In genomic region chr3:51975857-51976549, GRCh38 we compare ENCODE assay signal across 8 cellular contexts. TPM values are rescaled to one million over a fixed set of nuclear protein-coding genes. Genes with fewer than 3 reads are reported as not detected.
DNase-seq lines count a peak whose midpoint lies in the region; ATAC-seq and TF ChIP-seq lines count a peak whose summit lies in the region.

No MANE protein-coding gene starts in this region.

- H3K4me1 Mint-ChIP-seq in CD4-positive, CD25-positive, alpha-beta regulatory T cell, result peaks cover 14 to 48% (median 26%) of the 10 kb centered on the region in 4 donors
- peaks cover 33% of the 10 kb centered on the region for H3K4me1 Mint-ChIP-seq in activated CD8-positive, alpha-beta T cell treated with anti-CD3 and anti-CD28 coated beads for 36 hours (ENCODE audit: low read depth)
- H3K4me1 Mint-ChIP-seq in nephron, result peaks cover 29% of the 10 kb centered on the region

- H2BK15ac ChIP-seq in IMR-90 (ENCODE audit: low read depth, low read length), result no peak overlapping the region

- H4K5ac ChIP-seq in IMR-90 (ENCODE audit: low read depth, low read length), result no peak overlapping the region

- H3K4me3 Mint-ChIP-seq in CD4-positive, CD25-positive, alpha-beta regulatory T cell, result peak overlapping the region; percentile 59 to 97 (median 90)
- peak overlapping the region; percentile 77 for H3K4me3 Mint-ChIP-seq in activated CD8-positive, alpha-beta T cell treated with anti-CD3 and anti-CD28 coated beads for 36 hours
- peak overlapping the region; percentile 83 to 88 (median 88) for H3K4me3 Mint-ChIP-seq in nephron

- H3K27me3 Mint-ChIP-seq in CD4-positive, CD25-positive, alpha-beta regulatory T cell, result peaks cover 6% of the 10 kb centered on the region
- H3K27me3 Mint-ChIP-seq in activated CD8-positive, alpha-beta T cell treated with anti-CD3 and anti-CD28 coated beads for 36 hours, result no peaks in the 10 kb centered on the region
- H3K27me3 Mint-ChIP-seq in nephron (ENCODE audit: low read depth), result no peaks in the 10 kb centered on the region

- H3K9me3 Mint-ChIP-seq in CD4-positive, CD25-positive, alpha-beta regulatory T cell, result no peaks in the 10 kb centered on the region
- H3K9me3 Mint-ChIP-seq in activated CD8-positive, alpha-beta T cell treated with anti-CD3 and anti-CD28 coated beads for 36 hours, result no peaks in the 10 kb centered on the region
- H3K9me3 Mint-ChIP-seq in nephron, result no peaks in the 10 kb centered on the region

- H3K4me3 ChIP-seq in CD4-positive, CD25-positive, alpha-beta regulatory T cell (ENCODE audit: low read depth, low read length), result peak overlapping the region; percentile 84
- H3K4me3 ChIP-seq in IMR-90 (ENCODE audit: insufficient read depth, low read depth, low read length), result no peak overlapping the region
- H3K4me3 ChIP-seq in foreskin fibroblast (ENCODE audit: low read depth in 1 of 2, low read length in 2 of 2), result peak overlapping the region; percentile 78 to 94

- in situ Hi-C loops in IMR-90 (cut with MboI; ENCODE audit: low sequenced_read_pairs), result no loop called here

- no TSS peak for BruUV-seq in IMR-90 (replicated peaks; lab: Mats Ljungman, UMichigan)

- H4K20me1 ChIP-seq in IMR-90 (ENCODE audit: insufficient read depth, low read length), result peaks cover 4% of the 10 kb centered on the region; the same call in 1 of the 2 replicates

- peak overlapping the region; percentile 97 for H2AFZ ChIP-seq in IMR-90 (replicated peaks; ENCODE audit: low read length, poor library complexity)

- TF ChIP-seq RAD21 in IMR-90 (IDR thresholded peaks at IDR 0.05; ENCODE audit: low read length), result no peak

- WGBS in IMR-90 (ENCODE audit: extremely low coverage in 2 of 2, insufficient read length in 1 of 2), 2 experiments, result 36% methylated on average over 20 of the region's 45 CpGs; no CpG with 5 or more reads in 1 of the 2 experiments

- no peaks in the 10 kb centered on the region for H3K27me3 ChIP-seq in CD4-positive, CD25-positive, alpha-beta regulatory T cell (ENCODE audit: control insufficient read depth, insufficient read depth, low read length)
- H3K27me3 ChIP-seq in IMR-90 (ENCODE audit: control insufficient read depth, insufficient read depth, low read length), result no peaks in the 10 kb centered on the region

- no peak overlapping the region for H3K9ac ChIP-seq in IMR-90 (ENCODE audit: low read depth, low read length)

- no peak overlapping the region for H3K14ac ChIP-seq in IMR-90 (replicated peaks; ENCODE audit: low read depth, low read length)

- POLR2A ChIA-PET in IMR-90 (lab: Charles Lee; ENCODE audit: unreplicated experiment), result no interaction called here
- POLR2A ChIA-PET in activated CD8-positive, alpha-beta T cell treated with anti-CD3 and anti-CD28 coated beads for 36 hours (lab: Charles Lee), result interaction anchor here (1.4 to 14.5 kb wide), 4 partner anchors 8 to 80 kb away, joined by 3 to 267 read pairs (median 23); partner anchors contain the start of genes ACY1, DUSP7 and RPL29

- H3K18ac ChIP-seq in IMR-90 (ENCODE audit: low read depth, low read length), result no peak overlapping the region

- H2BK20ac ChIP-seq in IMR-90 (ENCODE audit: low read depth, low read length), result no peak overlapping the region

- no peak overlapping the region for H2AK5ac ChIP-seq in IMR-90 (ENCODE audit: low read depth, low read length)

- H3K4me1 ChIP-seq in CD4-positive, CD25-positive, alpha-beta regulatory T cell (ENCODE audit: control insufficient read depth, insufficient read depth, low read length, poor library complexity, severe bottlenecking), result peaks cover 42% of the 10 kb centered on the region
- peaks cover 13% of the 10 kb centered on the region for H3K4me1 ChIP-seq in IMR-90 (ENCODE audit: control insufficient read depth, insufficient read depth, low read length)

- peak overlapping the region; percentile 86 for H3K4me2 ChIP-seq in IMR-90 (ENCODE audit: low read depth, low read length)

- no peak for ATAC-seq in CD4-positive, CD25-positive, alpha-beta regulatory T cell (ENCODE audit: low read depth in 2 of 2)
- ATAC-seq in IMR-90 (ENCODE audit: low read depth) (0 out of 2 replicates have a peak, but pooled peaks have one; percentile 6), HG02642 (IDR thresholded peaks at IDR 0.05; ENCODE audit: poor library complexity, unreplicated experiment) (no peak), HG03135 (IDR thresholded peaks at IDR 0.05; ENCODE audit: unreplicated experiment) (no peak)
- no peak for ATAC-seq in activated CD8-positive, alpha-beta T cell treated with anti-CD3 and anti-CD28 coated beads for 36 hours

- no peak overlapping the region; the same call in 1 of the 2 replicates for H3K23ac ChIP-seq in IMR-90 (ENCODE audit: low read depth, low read length)

- peak overlapping the region; percentile 88 to 95 (median 92) for H3K27ac Mint-ChIP-seq in CD4-positive, CD25-positive, alpha-beta regulatory T cell
- peak overlapping the region; percentile 76 for H3K27ac Mint-ChIP-seq in activated CD8-positive, alpha-beta T cell treated with anti-CD3 and anti-CD28 coated beads for 36 hours
- peak overlapping the region; percentile 59 to 80 (median 78) for H3K27ac Mint-ChIP-seq in nephron

- peaks cover 10 to 38% of the 10 kb centered on the region in 2 experiments; a peak in 3 of 4 replicates for H3K79me1 ChIP-seq in IMR-90 (ENCODE audit: low read depth in 1 of 2, low read length in 2 of 2)

- dilution Hi-C loops in IMR-90 (cut with HindIII; ENCODE audit: low sequenced_read_pairs, unreplicated experiment), result no loop called here

- no peak overlapping the region; a peak in 1 of 4 replicates for H4K8ac ChIP-seq in IMR-90 (ENCODE audit: low read depth in 2 of 2, low read length in 2 of 2)

- no peak for TF ChIP-seq POLR2A in IMR-90 (IDR thresholded peaks at IDR 0.05; ENCODE audit: low read depth, low read length)

- no peaks in the 10 kb centered on the region for H3K9me3 ChIP-seq in CD4-positive, CD25-positive, alpha-beta regulatory T cell (ENCODE audit: control insufficient read depth in 2 of 2, low read length in 2 of 2)
- H3K9me3 ChIP-seq in IMR-90 (ENCODE audit: control insufficient read depth, insufficient read depth, low read length), result no peaks in the 10 kb centered on the region

- H3K4ac ChIP-seq in IMR-90 (ENCODE audit: low read depth, low read length), result no peak overlapping the region

- H3K9me1 ChIP-seq in IMR-90 (ENCODE audit: insufficient read depth, low read length), result peaks cover 12% of the 10 kb centered on the region

- H3K27ac ChIP-seq in CD4-positive, CD25-positive, alpha-beta regulatory T cell (ENCODE audit: insufficient read depth, low read length, poor library complexity, severe bottlenecking), result peak overlapping the region; percentile 75
- no peak overlapping the region for H3K27ac ChIP-seq in IMR-90 (ENCODE audit: insufficient read depth, low read length)

- H2AK9ac ChIP-seq in IMR-90 (replicated peaks; ENCODE audit: low read depth, low read length, poor library complexity), result peak overlapping the region; percentile 23

- intact Hi-C loops in IMR-90 (cut with micrococcal nuclease), result no loop called here
- intact Hi-C loops in activated CD8-positive, alpha-beta T cell treated with anti-CD3 and anti-CD28 coated beads for 36 hours (cut with micrococcal nuclease), result no loop called here

- CTCF ChIA-PET in IMR-90 (lab: Yijun Ruan, JAX), result no interaction called here
- CTCF ChIA-PET in activated CD8-positive, alpha-beta T cell treated with anti-CD3 and anti-CD28 coated beads for 36 hours (lab: Charles Lee), result interaction anchor here (0.7 to 2.0 kb wide), 2 partner anchors 35 to 80 kb away, joined by 3 to 5 read pairs; partner anchors contain the start of genes DUSP7 and RRP9

- H3K56ac ChIP-seq in IMR-90 (ENCODE audit: extremely low read depth, insufficient read depth, low read length), result no peak overlapping the region

- no peaks in the 10 kb centered on the region for H3K36me3 Mint-ChIP-seq in CD4-positive, CD25-positive, alpha-beta regulatory T cell
- peaks cover 9% of the 10 kb centered on the region for H3K36me3 Mint-ChIP-seq in activated CD8-positive, alpha-beta T cell treated with anti-CD3 and anti-CD28 coated beads for 36 hours (ENCODE audit: low read depth)
- no peaks in the 10 kb centered on the region for H3K36me3 Mint-ChIP-seq in nephron (ENCODE audit: low read depth)

- peak in 1 of 3 donors; percentile 41 for DNase-seq in CD4-positive, CD25-positive, alpha-beta regulatory T cell
- peak; percentile 64 for DNase-seq in IMR-90
- peak; percentile 56 for DNase-seq in activated CD8-positive, alpha-beta T cell treated with anti-CD3 and anti-CD28 coated beads for 36 hours
- peak; percentile 64 to 88 for DNase-seq in foreskin fibroblast
- DNase-seq in amniotic stem cell (lab: John Stamatoyannopoulos, UW), result no peak

- no peaks in the 10 kb centered on the region for H3K36me3 ChIP-seq in CD4-positive, CD25-positive, alpha-beta regulatory T cell (ENCODE audit: control insufficient read depth, insufficient read depth, low read length)
- no peaks in the 10 kb centered on the region for H3K36me3 ChIP-seq in IMR-90 (ENCODE audit: control insufficient read depth, insufficient read depth, low read length)

- H2BK5ac ChIP-seq in IMR-90 (ENCODE audit: low read depth, low read length, poor library complexity, severe bottlenecking), result no peak overlapping the region

- no peak overlapping the region for H4K91ac ChIP-seq in IMR-90 (ENCODE audit: insufficient read depth, low read depth, low read length)

- H2BK120ac ChIP-seq in IMR-90 (ENCODE audit: low read depth, low read length), result no peak overlapping the region

- TF ChIP-seq CTCF in IMR-90 (conservative IDR thresholded peaks at IDR 0.05; ENCODE audit: low read depth, low read length) (peak; percentile 19; the same call in 1 of the 2 replicates), foreskin fibroblast (IDR thresholded peaks at IDR 0.05; ENCODE audit: low read depth, low read length) (no peak), nephron (IDR thresholded peaks at IDR 0.05; ENCODE audit: unreplicated experiment in 3 of 3) (peak in 1 of 3 experiments; percentile 10)
- TF ChIP-seq CTCF in activated CD8-positive, alpha-beta T cell treated with anti-CD3 and anti-CD28 coated beads for 36 hours (IDR thresholded peaks at IDR 0.05), result no peak

RNA-seq across cellular contexts. Expression of gene ABHD14A, which starts 1.1 kb away (rescaled TPM):
- total RNA-seq in CD4-positive, CD25-positive, alpha-beta regulatory T cell, result 12.7 TPM
- polyA plus RNA-seq in CD4-positive, CD25-positive, alpha-beta regulatory T cell, result 100 to 1,000 TPM in 2 of 4 donors, 10 to 100 TPM in 2; 91.0 to 137 (median 105) TPM
- total RNA-seq in IMR-90 (2012; rRNA removed), result 3.1 and 3.4 TPM in 2 replicates
- polyA plus RNA-seq in IMR-90 (2012; rRNA removed), result 10.0 and 12.2 TPM in 2 replicates
- polyA plus RNA-seq in IMR-90 (2012; cell fraction: cytosol; rRNA removed), result 12.0 and 24.8 TPM in 2 replicates
- 3.6 and 5.7 TPM in 2 replicates for polyA plus RNA-seq in IMR-90 (2012; cell fraction: nucleus; rRNA removed; ENCODE audit: low replicate concordance)
- 1 to 10 TPM; 8.9 to 9.5 TPM for total RNA-seq in activated CD8-positive, alpha-beta T cell treated with anti-CD3 and anti-CD28 coated beads for 36 hours

RNA-seq across cellular contexts. Expression of gene ABHD14B, which starts 2.2 kb away (rescaled TPM):
- total RNA-seq in CD4-positive, CD25-positive, alpha-beta regulatory T cell, result 45.1 TPM
- polyA plus RNA-seq in CD4-positive, CD25-positive, alpha-beta regulatory T cell, result 10 to 100 TPM; 60.3 to 86.1 (median 78.8) TPM
- 6.4 and 7.2 TPM in 2 replicates for total RNA-seq in IMR-90 (2012; rRNA removed)
- 28.3 and 30.4 TPM in 2 replicates for polyA plus RNA-seq in IMR-90 (2012; rRNA removed)
- polyA plus RNA-seq in IMR-90 (2012; cell fraction: cytosol; rRNA removed), result 17.0 and 38.2 TPM in 2 replicates
- polyA plus RNA-seq in IMR-90 (2012; cell fraction: nucleus; rRNA removed; ENCODE audit: low replicate concordance), result 29.9 and 36.0 TPM in 2 replicates
- total RNA-seq in activated CD8-positive, alpha-beta T cell treated with anti-CD3 and anti-CD28 coated beads for 36 hours, result 10 to 100 TPM; 70.7 to 73.6 TPM

RNA-seq across cellular contexts. Expression of gene ACY1, which starts 7.3 kb away (rescaled TPM):
- total RNA-seq in CD4-positive, CD25-positive, alpha-beta regulatory T cell, result 6.7 TPM
- polyA plus RNA-seq in CD4-positive, CD25-positive, alpha-beta regulatory T cell, result 10 to 100 TPM in 3 of 4 donors, 1 to 10 TPM in 1; 6.4 to 14.7 (median 11.3) TPM
- 21.1 and 22.0 TPM in 2 replicates for total RNA-seq in IMR-90 (2012; rRNA removed)
- polyA plus RNA-seq in IMR-90 (2012; rRNA removed), result 44.8 and 47.1 TPM in 2 replicates
- 44.3 and 84.7 TPM in 2 replicates for polyA plus RNA-seq in IMR-90 (2012; cell fraction: cytosol; rRNA removed)
- polyA plus RNA-seq in IMR-90 (2012; cell fraction: nucleus; rRNA removed; ENCODE audit: low replicate concordance), result 49.3 and 84.6 TPM in 2 replicates
- total RNA-seq in activated CD8-positive, alpha-beta T cell treated with anti-CD3 and anti-CD28 coated beads for 36 hours, result 10 to 100 TPM; 61.8 to 64.5 TPM

RNA-seq across cellular contexts. Expression of gene PCBP4, which starts 8.7 kb away (rescaled TPM):
- 24.6 TPM for total RNA-seq in CD4-positive, CD25-positive, alpha-beta regulatory T cell
- polyA plus RNA-seq in CD4-positive, CD25-positive, alpha-beta regulatory T cell, result 10 to 100 TPM in 3 of 4 donors, 1 to 10 TPM in 1; 9.6 to 19.4 (median 12.9) TPM
- 70.8 and 71.1 TPM in 2 replicates for total RNA-seq in IMR-90 (2012; rRNA removed)
- polyA plus RNA-seq in IMR-90 (2012; rRNA removed), result 110 and 122 TPM in 2 replicates
- polyA plus RNA-seq in IMR-90 (2012; cell fraction: cytosol; rRNA removed), result 83.1 and 134 TPM in 2 replicates
- polyA plus RNA-seq in IMR-90 (2012; cell fraction: nucleus; rRNA removed; ENCODE audit: low replicate concordance), result 274 and 587 TPM in 2 replicates
- total RNA-seq in activated CD8-positive, alpha-beta T cell treated with anti-CD3 and anti-CD28 coated beads for 36 hours, result 1 to 10 TPM; 8.4 to 9.6 TPM

RNA-seq across cellular contexts. Expression of gene RPL29, which starts 19.7 kb away (rescaled TPM):
- total RNA-seq in CD4-positive, CD25-positive, alpha-beta regulatory T cell, result 1,128 TPM
- 1,000 to 10,000 TPM; 1,236 to 1,661 (median 1,413) TPM for polyA plus RNA-seq in CD4-positive, CD25-positive, alpha-beta regulatory T cell
- 1,798 and 2,081 TPM in 2 replicates for total RNA-seq in IMR-90 (2012; rRNA removed)
- polyA plus RNA-seq in IMR-90 (2012; rRNA removed), result 2,126 and 2,187 TPM in 2 replicates
- polyA plus RNA-seq in IMR-90 (2012; cell fraction: cytosol; rRNA removed), result 1,284 and 2,643 TPM in 2 replicates
- polyA plus RNA-seq in IMR-90 (2012; cell fraction: nucleus; rRNA removed; ENCODE audit: low replicate concordance), result 510 and 968 TPM in 2 replicates
- 1,000 to 10,000 TPM; 2,039 to 2,045 TPM for total RNA-seq in activated CD8-positive, alpha-beta T cell treated with anti-CD3 and anti-CD28 coated beads for 36 hours
